ENCODE assay signal across 3 cellular contexts in the genomic region with DNA sequence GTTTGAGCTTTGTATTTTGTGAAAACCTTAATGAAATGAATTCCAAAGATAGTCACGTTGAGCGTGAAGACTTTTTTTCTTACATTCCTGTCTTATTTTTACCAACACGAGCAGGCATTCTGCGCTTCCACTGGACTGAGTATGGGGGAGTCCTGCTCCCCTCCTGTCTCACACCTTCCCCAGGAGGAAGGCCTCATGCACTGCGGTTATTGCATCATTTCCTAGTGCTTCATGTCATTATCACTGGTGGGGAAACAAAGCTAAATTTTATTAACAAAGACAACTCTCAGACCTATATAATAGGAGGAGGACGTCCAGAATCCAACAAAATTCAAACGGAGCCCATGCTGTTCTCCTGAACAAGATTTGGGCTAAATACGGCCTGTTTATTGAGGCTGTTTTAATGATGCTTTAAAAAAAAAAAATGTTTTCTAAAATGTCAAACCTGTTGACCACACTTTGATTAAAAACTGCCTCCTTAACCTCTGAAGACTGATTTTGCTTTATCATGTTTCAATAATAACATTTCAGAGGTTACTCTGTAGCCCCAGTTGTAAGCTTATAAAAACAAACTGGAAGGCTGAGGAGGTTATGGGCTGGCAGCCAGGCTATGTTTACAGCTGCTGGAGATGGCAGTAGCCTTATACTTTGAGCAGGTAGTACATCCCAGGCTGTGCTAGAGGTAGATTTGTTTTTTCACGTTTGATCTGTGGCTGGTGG.
TF ChIP-seq lines count a peak whose summit lies in the region.

No MANE protein-coding gene starts in this region.

TF ChIP-seq in IMR-90, 13 proteins besides CTCF, POLR2A, EP300 and RAD21:
- TF ChIP-seq CEBPB (IDR thresholded peaks at IDR 0.05; ENCODE audit: low read depth, low read length) (peak; percentile 85), NFE2L2 (IDR thresholded peaks at IDR 0.05; ENCODE audit: low read depth, low read length) (peak; percentile 15; the same call in 1 of the 2 replicates), MXI1 (IDR thresholded peaks at IDR 0.05; ENCODE audit: borderline replicate concordance, low read depth, low read length) (no peak)

TF ChIP-seq in K562, 482 proteins besides CTCF, POLR2A, EP300 and RAD21 (continues in another document):
- TF ChIP-seq, protein P1, sequence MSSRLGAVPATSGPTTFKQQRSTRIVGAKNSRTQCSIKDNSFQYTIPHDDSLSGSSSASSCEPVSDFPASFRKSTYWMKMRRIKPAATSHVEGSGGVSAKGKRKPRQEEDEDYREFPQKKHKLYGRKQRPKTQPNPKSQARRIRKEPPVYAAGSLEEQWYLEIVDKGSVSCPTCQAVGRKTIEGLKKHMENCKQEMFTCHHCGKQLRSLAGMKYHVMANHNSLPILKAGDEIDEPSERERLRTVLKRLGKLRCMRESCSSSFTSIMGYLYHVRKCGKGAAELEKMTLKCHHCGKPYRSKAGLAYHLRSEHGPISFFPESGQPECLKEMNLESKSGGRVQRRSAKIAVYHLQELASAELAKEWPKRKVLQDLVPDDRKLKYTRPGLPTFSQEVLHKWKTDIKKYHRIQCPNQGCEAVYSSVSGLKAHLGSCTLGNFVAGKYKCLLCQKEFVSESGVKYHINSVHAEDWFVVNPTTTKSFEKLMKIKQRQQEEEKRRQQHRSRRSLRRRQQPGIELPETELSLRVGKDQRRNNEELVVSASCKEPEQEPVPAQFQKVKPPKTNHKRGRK (tag; IDR thresholded peaks at IDR 0.05) = no peak
- no peak for TF ChIP-seq ZNF347 (CRISPR knock-in tag; IDR thresholded peaks at IDR 0.05; ENCODE audit: low read depth)
- TF ChIP-seq, protein P2, sequence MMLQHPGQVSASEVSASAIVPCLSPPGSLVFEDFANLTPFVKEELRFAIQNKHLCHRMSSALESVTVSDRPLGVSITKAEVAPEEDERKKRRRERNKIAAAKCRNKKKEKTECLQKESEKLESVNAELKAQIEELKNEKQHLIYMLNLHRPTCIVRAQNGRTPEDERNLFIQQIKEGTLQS (IDR thresholded peaks at IDR 0.05) = peak; percentile 79
- TF ChIP-seq, protein P2 (CRISPR knock-in tag; conservative IDR thresholded peaks at IDR 0.05) = no peak
- TF ChIP-seq, protein P3, sequence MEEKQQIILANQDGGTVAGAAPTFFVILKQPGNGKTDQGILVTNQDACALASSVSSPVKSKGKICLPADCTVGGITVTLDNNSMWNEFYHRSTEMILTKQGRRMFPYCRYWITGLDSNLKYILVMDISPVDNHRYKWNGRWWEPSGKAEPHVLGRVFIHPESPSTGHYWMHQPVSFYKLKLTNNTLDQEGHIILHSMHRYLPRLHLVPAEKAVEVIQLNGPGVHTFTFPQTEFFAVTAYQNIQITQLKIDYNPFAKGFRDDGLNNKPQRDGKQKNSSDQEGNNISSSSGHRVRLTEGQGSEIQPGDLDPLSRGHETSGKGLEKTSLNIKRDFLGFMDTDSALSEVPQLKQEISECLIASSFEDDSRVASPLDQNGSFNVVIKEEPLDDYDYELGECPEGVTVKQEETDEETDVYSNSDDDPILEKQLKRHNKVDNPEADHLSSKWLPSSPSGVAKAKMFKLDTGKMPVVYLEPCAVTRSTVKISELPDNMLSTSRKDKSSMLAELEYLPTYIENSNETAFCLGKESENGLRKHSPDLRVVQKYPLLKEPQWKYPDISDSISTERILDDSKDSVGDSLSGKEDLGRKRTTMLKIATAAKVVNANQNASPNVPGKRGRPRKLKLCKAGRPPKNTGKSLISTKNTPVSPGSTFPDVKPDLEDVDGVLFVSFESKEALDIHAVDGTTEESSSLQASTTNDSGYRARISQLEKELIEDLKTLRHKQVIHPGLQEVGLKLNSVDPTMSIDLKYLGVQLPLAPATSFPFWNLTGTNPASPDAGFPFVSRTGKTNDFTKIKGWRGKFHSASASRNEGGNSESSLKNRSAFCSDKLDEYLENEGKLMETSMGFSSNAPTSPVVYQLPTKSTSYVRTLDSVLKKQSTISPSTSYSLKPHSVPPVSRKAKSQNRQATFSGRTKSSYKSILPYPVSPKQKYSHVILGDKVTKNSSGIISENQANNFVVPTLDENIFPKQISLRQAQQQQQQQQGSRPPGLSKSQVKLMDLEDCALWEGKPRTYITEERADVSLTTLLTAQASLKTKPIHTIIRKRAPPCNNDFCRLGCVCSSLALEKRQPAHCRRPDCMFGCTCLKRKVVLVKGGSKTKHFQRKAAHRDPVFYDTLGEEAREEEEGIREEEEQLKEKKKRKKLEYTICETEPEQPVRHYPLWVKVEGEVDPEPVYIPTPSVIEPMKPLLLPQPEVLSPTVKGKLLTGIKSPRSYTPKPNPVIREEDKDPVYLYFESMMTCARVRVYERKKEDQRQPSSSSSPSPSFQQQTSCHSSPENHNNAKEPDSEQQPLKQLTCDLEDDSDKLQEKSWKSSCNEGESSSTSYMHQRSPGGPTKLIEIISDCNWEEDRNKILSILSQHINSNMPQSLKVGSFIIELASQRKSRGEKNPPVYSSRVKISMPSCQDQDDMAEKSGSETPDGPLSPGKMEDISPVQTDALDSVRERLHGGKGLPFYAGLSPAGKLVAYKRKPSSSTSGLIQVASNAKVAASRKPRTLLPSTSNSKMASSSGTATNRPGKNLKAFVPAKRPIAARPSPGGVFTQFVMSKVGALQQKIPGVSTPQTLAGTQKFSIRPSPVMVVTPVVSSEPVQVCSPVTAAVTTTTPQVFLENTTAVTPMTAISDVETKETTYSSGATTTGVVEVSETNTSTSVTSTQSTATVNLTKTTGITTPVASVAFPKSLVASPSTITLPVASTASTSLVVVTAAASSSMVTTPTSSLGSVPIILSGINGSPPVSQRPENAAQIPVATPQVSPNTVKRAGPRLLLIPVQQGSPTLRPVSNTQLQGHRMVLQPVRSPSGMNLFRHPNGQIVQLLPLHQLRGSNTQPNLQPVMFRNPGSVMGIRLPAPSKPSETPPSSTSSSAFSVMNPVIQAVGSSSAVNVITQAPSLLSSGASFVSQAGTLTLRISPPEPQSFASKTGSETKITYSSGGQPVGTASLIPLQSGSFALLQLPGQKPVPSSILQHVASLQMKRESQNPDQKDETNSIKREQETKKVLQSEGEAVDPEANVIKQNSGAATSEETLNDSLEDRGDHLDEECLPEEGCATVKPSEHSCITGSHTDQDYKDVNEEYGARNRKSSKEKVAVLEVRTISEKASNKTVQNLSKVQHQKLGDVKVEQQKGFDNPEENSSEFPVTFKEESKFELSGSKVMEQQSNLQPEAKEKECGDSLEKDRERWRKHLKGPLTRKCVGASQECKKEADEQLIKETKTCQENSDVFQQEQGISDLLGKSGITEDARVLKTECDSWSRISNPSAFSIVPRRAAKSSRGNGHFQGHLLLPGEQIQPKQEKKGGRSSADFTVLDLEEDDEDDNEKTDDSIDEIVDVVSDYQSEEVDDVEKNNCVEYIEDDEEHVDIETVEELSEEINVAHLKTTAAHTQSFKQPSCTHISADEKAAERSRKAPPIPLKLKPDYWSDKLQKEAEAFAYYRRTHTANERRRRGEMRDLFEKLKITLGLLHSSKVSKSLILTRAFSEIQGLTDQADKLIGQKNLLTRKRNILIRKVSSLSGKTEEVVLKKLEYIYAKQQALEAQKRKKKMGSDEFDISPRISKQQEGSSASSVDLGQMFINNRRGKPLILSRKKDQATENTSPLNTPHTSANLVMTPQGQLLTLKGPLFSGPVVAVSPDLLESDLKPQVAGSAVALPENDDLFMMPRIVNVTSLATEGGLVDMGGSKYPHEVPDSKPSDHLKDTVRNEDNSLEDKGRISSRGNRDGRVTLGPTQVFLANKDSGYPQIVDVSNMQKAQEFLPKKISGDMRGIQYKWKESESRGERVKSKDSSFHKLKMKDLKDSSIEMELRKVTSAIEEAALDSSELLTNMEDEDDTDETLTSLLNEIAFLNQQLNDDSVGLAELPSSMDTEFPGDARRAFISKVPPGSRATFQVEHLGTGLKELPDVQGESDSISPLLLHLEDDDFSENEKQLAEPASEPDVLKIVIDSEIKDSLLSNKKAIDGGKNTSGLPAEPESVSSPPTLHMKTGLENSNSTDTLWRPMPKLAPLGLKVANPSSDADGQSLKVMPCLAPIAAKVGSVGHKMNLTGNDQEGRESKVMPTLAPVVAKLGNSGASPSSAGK (IDR thresholded peaks at IDR 0.05) = peak; percentile 50
- peak; percentile 74 for TF ChIP-seq ZNF175 (CRISPR knock-in tag; IDR thresholded peaks at IDR 0.05; ENCODE audit: low read depth)

TF ChIP-seq in SK-N-SH treated with all-trans-retinoic acid at 6 μM for 48 hours, 23 proteins besides CTCF, POLR2A, EP300 and RAD21:
- TF ChIP-seq OSR1 (CRISPR knock-in tag; IDR thresholded peaks at IDR 0.05) = no peak
- no peak for TF ChIP-seq ZFP3 (CRISPR knock-in tag; IDR thresholded peaks at IDR 0.05)
- no peak for TF ChIP-seq CSDC2 (CRISPR knock-in tag; IDR thresholded peaks at IDR 0.05)
- no peak for TF ChIP-seq RARB (CRISPR knock-in tag; IDR thresholded peaks at IDR 0.05)
- TF ChIP-seq TOX (CRISPR knock-in tag; IDR thresholded peaks at IDR 0.05; ENCODE audit: borderline replicate concordance) = no peak
- TF ChIP-seq, protein P4, sequence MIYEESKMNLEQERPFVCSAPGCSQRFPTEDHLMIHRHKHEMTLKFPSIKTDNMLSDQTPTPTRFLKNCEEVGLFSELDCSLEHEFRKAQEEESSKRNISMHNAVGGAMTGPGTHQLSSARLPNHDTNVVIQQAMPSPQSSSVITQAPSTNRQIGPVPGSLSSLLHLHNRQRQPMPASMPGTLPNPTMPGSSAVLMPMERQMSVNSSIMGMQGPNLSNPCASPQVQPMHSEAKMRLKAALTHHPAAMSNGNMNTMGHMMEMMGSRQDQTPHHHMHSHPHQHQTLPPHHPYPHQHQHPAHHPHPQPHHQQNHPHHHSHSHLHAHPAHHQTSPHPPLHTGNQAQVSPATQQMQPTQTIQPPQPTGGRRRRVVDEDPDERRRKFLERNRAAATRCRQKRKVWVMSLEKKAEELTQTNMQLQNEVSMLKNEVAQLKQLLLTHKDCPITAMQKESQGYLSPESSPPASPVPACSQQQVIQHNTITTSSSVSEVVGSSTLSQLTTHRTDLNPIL (CRISPR knock-in tag; IDR thresholded peaks at IDR 0.05; ENCODE audit: low read depth) = no peak
- no peak for TF ChIP-seq ARNTL (CRISPR knock-in tag; IDR thresholded peaks at IDR 0.05; ENCODE audit: borderline replicate concordance, low read depth)
- TF ChIP-seq PPARA (CRISPR knock-in tag; IDR thresholded peaks at IDR 0.05; ENCODE audit: borderline replicate concordance) = no peak
- no peak for TF ChIP-seq BACH2 (CRISPR knock-in tag; IDR thresholded peaks at IDR 0.05; ENCODE audit: borderline replicate concordance)
- no peak for TF ChIP-seq ZC3H10 (CRISPR knock-in tag; IDR thresholded peaks at IDR 0.05)
- TF ChIP-seq ZFP30 (CRISPR knock-in tag; IDR thresholded peaks at IDR 0.05) = no peak
- TF ChIP-seq, protein P5, sequence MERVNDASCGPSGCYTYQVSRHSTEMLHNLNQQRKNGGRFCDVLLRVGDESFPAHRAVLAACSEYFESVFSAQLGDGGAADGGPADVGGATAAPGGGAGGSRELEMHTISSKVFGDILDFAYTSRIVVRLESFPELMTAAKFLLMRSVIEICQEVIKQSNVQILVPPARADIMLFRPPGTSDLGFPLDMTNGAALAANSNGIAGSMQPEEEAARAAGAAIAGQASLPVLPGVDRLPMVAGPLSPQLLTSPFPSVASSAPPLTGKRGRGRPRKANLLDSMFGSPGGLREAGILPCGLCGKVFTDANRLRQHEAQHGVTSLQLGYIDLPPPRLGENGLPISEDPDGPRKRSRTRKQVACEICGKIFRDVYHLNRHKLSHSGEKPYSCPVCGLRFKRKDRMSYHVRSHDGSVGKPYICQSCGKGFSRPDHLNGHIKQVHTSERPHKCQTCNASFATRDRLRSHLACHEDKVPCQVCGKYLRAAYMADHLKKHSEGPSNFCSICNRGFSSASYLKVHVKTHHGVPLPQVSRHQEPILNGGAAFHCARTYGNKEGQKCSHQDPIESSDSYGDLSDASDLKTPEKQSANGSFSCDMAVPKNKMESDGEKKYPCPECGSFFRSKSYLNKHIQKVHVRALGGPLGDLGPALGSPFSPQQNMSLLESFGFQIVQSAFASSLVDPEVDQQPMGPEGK (CRISPR knock-in tag; IDR thresholded peaks at IDR 0.05; ENCODE audit: borderline replicate concordance) = no peak
- TF ChIP-seq, protein P6, sequence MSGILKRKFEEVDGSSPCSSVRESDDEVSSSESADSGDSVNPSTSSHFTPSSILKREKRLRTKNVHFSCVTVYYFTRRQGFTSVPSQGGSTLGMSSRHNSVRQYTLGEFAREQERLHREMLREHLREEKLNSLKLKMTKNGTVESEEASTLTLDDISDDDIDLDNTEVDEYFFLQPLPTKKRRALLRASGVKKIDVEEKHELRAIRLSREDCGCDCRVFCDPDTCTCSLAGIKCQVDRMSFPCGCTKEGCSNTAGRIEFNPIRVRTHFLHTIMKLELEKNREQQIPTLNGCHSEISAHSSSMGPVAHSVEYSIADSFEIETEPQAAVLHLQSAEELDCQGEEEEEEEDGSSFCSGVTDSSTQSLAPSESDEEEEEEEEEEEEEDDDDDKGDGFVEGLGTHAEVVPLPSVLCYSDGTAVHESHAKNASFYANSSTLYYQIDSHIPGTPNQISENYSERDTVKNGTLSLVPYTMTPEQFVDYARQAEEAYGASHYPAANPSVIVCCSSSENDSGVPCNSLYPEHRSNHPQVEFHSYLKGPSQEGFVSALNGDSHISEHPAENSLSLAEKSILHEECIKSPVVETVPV (CRISPR knock-in tag; IDR thresholded peaks at IDR 0.05) = no peak
- TF ChIP-seq, protein P7, sequence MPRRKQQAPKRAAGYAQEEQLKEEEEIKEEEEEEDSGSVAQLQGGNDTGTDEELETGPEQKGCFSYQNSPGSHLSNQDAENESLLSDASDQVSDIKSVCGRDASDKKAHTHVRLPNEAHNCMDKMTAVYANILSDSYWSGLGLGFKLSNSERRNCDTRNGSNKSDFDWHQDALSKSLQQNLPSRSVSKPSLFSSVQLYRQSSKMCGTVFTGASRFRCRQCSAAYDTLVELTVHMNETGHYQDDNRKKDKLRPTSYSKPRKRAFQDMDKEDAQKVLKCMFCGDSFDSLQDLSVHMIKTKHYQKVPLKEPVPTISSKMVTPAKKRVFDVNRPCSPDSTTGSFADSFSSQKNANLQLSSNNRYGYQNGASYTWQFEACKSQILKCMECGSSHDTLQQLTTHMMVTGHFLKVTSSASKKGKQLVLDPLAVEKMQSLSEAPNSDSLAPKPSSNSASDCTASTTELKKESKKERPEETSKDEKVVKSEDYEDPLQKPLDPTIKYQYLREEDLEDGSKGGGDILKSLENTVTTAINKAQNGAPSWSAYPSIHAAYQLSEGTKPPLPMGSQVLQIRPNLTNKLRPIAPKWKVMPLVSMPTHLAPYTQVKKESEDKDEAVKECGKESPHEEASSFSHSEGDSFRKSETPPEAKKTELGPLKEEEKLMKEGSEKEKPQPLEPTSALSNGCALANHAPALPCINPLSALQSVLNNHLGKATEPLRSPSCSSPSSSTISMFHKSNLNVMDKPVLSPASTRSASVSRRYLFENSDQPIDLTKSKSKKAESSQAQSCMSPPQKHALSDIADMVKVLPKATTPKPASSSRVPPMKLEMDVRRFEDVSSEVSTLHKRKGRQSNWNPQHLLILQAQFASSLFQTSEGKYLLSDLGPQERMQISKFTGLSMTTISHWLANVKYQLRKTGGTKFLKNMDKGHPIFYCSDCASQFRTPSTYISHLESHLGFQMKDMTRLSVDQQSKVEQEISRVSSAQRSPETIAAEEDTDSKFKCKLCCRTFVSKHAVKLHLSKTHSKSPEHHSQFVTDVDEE (CRISPR knock-in tag; IDR thresholded peaks at IDR 0.05) = no peak
